18 cellular contexts compared by ENCODE assay signal in genomic region chr10:23449677-23450220, GRCh38. TPM values are rescaled to one million over a fixed set of nuclear protein-coding genes. Genes with fewer than 3 reads are reported as not detected.
A peak's percentile ranks its signal among the peaks of the same experiment; 100 is the strongest.
DNase-seq lines count a peak whose midpoint lies in the region; ATAC-seq and TF ChIP-seq lines count a peak whose summit lies in the region.
"Had no signal": no experiment of that assay in that cellular context is flagged by ENCODE, and none has a peak within 500 bp of the region (broad histone marks: within the 10 kb centered on the region; RNA-seq: fewer than 3 reads in every experiment).

No MANE protein-coding gene starts in this region.

- no peaks in the 10 kb centered on the region for H3K36me3 ChIP-seq in OCI-LY7 (ENCODE audit: insufficient read depth, low read length)
- H3K36me3 ChIP-seq: upper lobe of right lung had no signal

- H3K9me3 ChIP-seq in OCI-LY7 (ENCODE audit: low read length), result no peaks in the 10 kb centered on the region
- H3K9me3 ChIP-seq: psoas muscle, upper lobe of right lung had no signal

- BruUV-seq in OCI-LY7 (replicated peaks; lab: Mats Ljungman, UMichigan), result no TSS peak

- no peak overlapping the region for H3K4me3 ChIP-seq in OCI-LY7 (ENCODE audit: low read depth, low read length, poor library complexity, severe bottlenecking)
- H3K4me3 ChIP-seq: hepatocyte, psoas muscle, upper lobe of right lung had no signal

- POLR2A ChIA-PET in OCI-LY7 (lab: Charles Lee), result interaction anchor here (0.5 to 1.8 kb wide), 3 partner anchors 8 to 97 kb away, joined by 3 to 5 read pairs (median 3); no protein-coding TSS in a partner anchor

- H3K27me3 ChIP-seq in layer of hippocampus (ENCODE audit: control insufficient read depth, insufficient read depth, low read length), result no peaks in the 10 kb centered on the region
- H3K27me3 ChIP-seq: hepatocyte, upper lobe of right lung had no signal

- TF ChIP-seq CTCF in OCI-LY7 (conservative IDR thresholded peaks at IDR 0.05; ENCODE audit: low read length), result no peak

- no peaks in the 10 kb centered on the region for H3K9me3 Mint-ChIP-seq in activated naive CD4-positive, alpha-beta T cell treated with anti-CD3 and anti-CD28 coated beads, Interleukin-2, amount 10 ng/mL, durations not matched to agents 7 days and 5 days
- H3K9me3 Mint-ChIP-seq in stimulated activated naive CD8-positive, alpha-beta T cell treated with anti-CD3 and anti-CD28 coated beads, Interleukin-15, amount 100 ng/mL, for 72 hours, result no peaks in the 10 kb centered on the region
- H3K9me3 Mint-ChIP-seq: nephron had no signal

- intact Hi-C loops in OCI-LY7 (cut with micrococcal nuclease; ENCODE audit: unreplicated experiment), result loop anchor here (5.0 to 10.0 kb wide), 2 partner anchors 352 to 845 kb away; partner anchors contain the start of gene MSRB2

- H3K27ac Mint-ChIP-seq in activated naive CD4-positive, alpha-beta T cell treated with anti-CD3 and anti-CD28 coated beads, Interleukin-2, amount 10 ng/mL, durations not matched to agents 7 days and 5 days, result peak overlapping the region; percentile 83
- peak overlapping the region; percentile 98 to 99 for H3K27ac Mint-ChIP-seq in stimulated activated naive CD8-positive, alpha-beta T cell treated with anti-CD3 and anti-CD28 coated beads, Interleukin-15, amount 100 ng/mL, for 72 hours
- H3K27ac Mint-ChIP-seq: nephron had no signal

- no peaks in the 10 kb centered on the region for H3K9me2 ChIP-seq in OCI-LY7 (ENCODE audit: insufficient read depth, low read length)

- H3K4me1 Mint-ChIP-seq in activated naive CD4-positive, alpha-beta T cell treated with anti-CD3 and anti-CD28 coated beads, Interleukin-2, amount 10 ng/mL, durations not matched to agents 7 days and 5 days, result peaks cover 35% of the 10 kb centered on the region
- H3K4me1 Mint-ChIP-seq in stimulated activated naive CD8-positive, alpha-beta T cell treated with anti-CD3 and anti-CD28 coated beads, Interleukin-15, amount 100 ng/mL, for 72 hours, result peaks cover 38% of the 10 kb centered on the region

- peak overlapping the region; percentile 91; the same call in 1 of the 2 replicates for H2AFZ ChIP-seq in OCI-LY7 (ENCODE audit: low read length)
- H2AFZ ChIP-seq: hepatocyte had no signal

- no peak for DNase-seq in activated naive CD4-positive, alpha-beta T cell treated with anti-CD3 and anti-CD28 coated beads, Interleukin-2, amount 10 ng/mL, durations not matched to agents 7 days and 5 days
- DNase-seq in activated naive CD4-positive, alpha-beta T cell treated with anti-CD3 and anti-CD28 coated beads, Interleukin-2, amount 50 U/mL, for 16 hours, result no peak
- DNase-seq in OCI-LY7 (ENCODE audit: low spot score) (no peak), putamen (ENCODE audit: low spot score) (no peak), RPMI8226 (no peak)
- DNase-seq in stimulated activated naive CD8-positive, alpha-beta T cell treated with anti-CD3 and anti-CD28 coated beads, Interleukin-15, amount 100 ng/mL, for 72 hours, result no peak
- no peak for DNase-seq in activated CD8-positive, alpha-beta memory T cell treated with anti-CD3 and anti-CD28 coated beads for 24 hours
- DNase-seq: activated gamma-delta T cell; COR-L47; NCI-H187; NK-92 treated with Interleukin-12 subunit alpha and Interleukin-12 subunit beta, amount 100 ng/mL, for 24 hours; psoas muscle; stimulated activated CD4-positive, alpha-beta T cell treated with anti-CD3 and anti-CD28 coated beads, Interleukin-12 subunit alpha, Interleukin-12 subunit beta, amount 100 ng/mL, for 4 hours; stimulated activated naive CD4-positive, alpha-beta T cell treated with Interleukin-2 at 50 U/mL for 16 hours; upper lobe of right lung had no signal

- H3K79me2 ChIP-seq in OCI-LY7 (ENCODE audit: insufficient read depth, low read depth, low read length), result no peaks in the 10 kb centered on the region
- H3K79me2 ChIP-seq: hepatocyte had no signal

- ATAC-seq in stimulated activated naive CD8-positive, alpha-beta T cell treated with anti-CD3 and anti-CD28 coated beads, Interleukin-15, amount 100 ng/mL, for 72 hours, result no peak

- H4K20me1 ChIP-seq in OCI-LY7 (ENCODE audit: insufficient read depth, low read length), result no peaks in the 10 kb centered on the region

- H3K36me3 Mint-ChIP-seq in activated naive CD4-positive, alpha-beta T cell treated with anti-CD3 and anti-CD28 coated beads, Interleukin-2, amount 10 ng/mL, durations not matched to agents 7 days and 5 days, result peaks cover 13% of the 10 kb centered on the region

- peak overlapping the region; percentile 64 for H3K4me2 ChIP-seq in OCI-LY7 (ENCODE audit: low read length)
- H3K4me2 ChIP-seq: hepatocyte had no signal

- H3K27ac ChIP-seq in OCI-LY7 (ENCODE audit: low read depth, low read length, poor library complexity, severe bottlenecking) (no peak overlapping the region), layer of hippocampus (ENCODE audit: low read depth, low read length) (peak overlapping the region; percentile 6)
- H3K27ac ChIP-seq: hepatocyte, upper lobe of right lung had no signal

- peaks cover 41% of the 10 kb centered on the region for H3K4me1 ChIP-seq in OCI-LY7 (ENCODE audit: insufficient read depth, low read length, poor library complexity, severe bottlenecking)

- CTCF ChIA-PET in activated naive CD4-positive, alpha-beta T cell treated with anti-CD3 and anti-CD28 coated beads, Interleukin-2, amount 10 ng/mL, durations not matched to agents 7 days and 5 days (lab: Charles Lee), result no interaction called here
- CTCF ChIA-PET in OCI-LY7 (lab: Charles Lee; ENCODE audit: unreplicated experiment), result no interaction called here

- H3K4me3 Mint-ChIP-seq in activated naive CD4-positive, alpha-beta T cell treated with anti-CD3 and anti-CD28 coated beads, Interleukin-2, amount 10 ng/mL, durations not matched to agents 7 days and 5 days, result no peak overlapping the region
- peak overlapping the region in 1 of 2 donors; percentile 47 for H3K4me3 Mint-ChIP-seq in stimulated activated naive CD8-positive, alpha-beta T cell treated with anti-CD3 and anti-CD28 coated beads, Interleukin-15, amount 100 ng/mL, for 72 hours
- H3K4me3 Mint-ChIP-seq: nephron had no signal

- H3K27me3 Mint-ChIP-seq in activated naive CD4-positive, alpha-beta T cell treated with anti-CD3 and anti-CD28 coated beads, Interleukin-2, amount 10 ng/mL, durations not matched to agents 7 days and 5 days, result no peaks in the 10 kb centered on the region
- H3K27me3 Mint-ChIP-seq in stimulated activated naive CD8-positive, alpha-beta T cell treated with anti-CD3 and anti-CD28 coated beads, Interleukin-15, amount 100 ng/mL, for 72 hours, result no peaks in the 10 kb centered on the region

RNA-seq across cellular contexts. Expression of gene OTUD1, which starts 10.9 kb away (rescaled TPM):
- 4.5 and 5.5 TPM in 2 replicates for total RNA-seq in OCI-LY7 (2014; rRNA removed; shearing (Covaris generic))
- 6.8 and 9.1 TPM in 2 replicates for total RNA-seq in OCI-LY7 (2022)
